Comparison of ENCODE assay signal across 1 cellular context in the genomic region with DNA sequence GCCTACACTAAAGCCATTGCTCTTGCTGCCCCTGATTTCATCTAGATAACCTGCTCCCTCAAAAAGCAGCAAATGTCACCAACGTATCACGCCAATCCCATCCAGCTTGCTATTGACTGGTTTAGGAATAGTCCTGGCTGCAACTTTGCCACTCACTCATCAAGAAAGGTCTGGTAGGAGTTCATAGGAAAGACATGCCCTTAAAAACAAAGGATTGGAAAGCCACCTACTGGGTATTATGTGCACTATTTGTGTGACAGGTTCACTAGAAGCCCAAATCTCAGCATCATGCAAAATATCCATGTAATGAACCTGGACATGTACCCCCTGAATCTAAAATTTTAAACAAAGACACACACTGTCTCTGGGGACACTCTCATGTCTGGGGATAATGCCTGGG.
TF ChIP-seq lines count a peak whose summit lies in the region.

No MANE protein-coding gene starts in this region.

TF ChIP-seq in GM12878, 131 proteins besides CTCF, POLR2A, EP300 and RAD21 (continued from another document):
- TF ChIP-seq SKIL (IDR thresholded peaks at IDR 0.05; ENCODE audit: low read depth, poor library complexity, severe bottlenecking) (no peak), SMC3 (IDR thresholded peaks at IDR 0.05; ENCODE audit: borderline replicate concordance, low read length) (no peak), TCF7 (IDR thresholded peaks at IDR 0.05; ENCODE audit: borderline replicate concordance) (no peak), ZNF592 (IDR thresholded peaks at IDR 0.05) (no peak), ZNF24 (IDR thresholded peaks at IDR 0.05) (no peak), POLR2AphosphoS5 (IDR thresholded peaks at IDR 0.05; ENCODE audit: low read length) (no peak), ZZZ3 (IDR thresholded peaks at IDR 0.05; ENCODE audit: control insufficient read depth, insufficient read length, low read depth) (no peak), NFIC (IDR thresholded peaks at IDR 0.05; ENCODE audit: low read depth, low read length) (no peak), FOS (IDR thresholded peaks at IDR 0.05; ENCODE audit: borderline replicate concordance, extremely low read depth, insufficient read length) (no peak), EED (IDR thresholded peaks at IDR 0.05; ENCODE audit: low read depth) (no peak), CBX5 (IDR thresholded peaks at IDR 0.05; ENCODE audit: low read depth) (no peak), SMAD5 (IDR thresholded peaks at IDR 0.05; ENCODE audit: low read depth) (no peak), ESRRA (IDR thresholded peaks at IDR 0.05; ENCODE audit: low read length) (no peak), POU2F2 (IDR thresholded peaks at IDR 0.05; ENCODE audit: borderline replicate concordance, low read depth, low read length) (no peak), SPI1 (IDR thresholded peaks at IDR 0.05; ENCODE audit: borderline replicate concordance, insufficient read depth, low read depth, low read length) (no peak), ASH2L (IDR thresholded peaks at IDR 0.05; ENCODE audit: borderline replicate concordance, low read depth) (no peak)
- TF ChIP-seq, protein P1, sequence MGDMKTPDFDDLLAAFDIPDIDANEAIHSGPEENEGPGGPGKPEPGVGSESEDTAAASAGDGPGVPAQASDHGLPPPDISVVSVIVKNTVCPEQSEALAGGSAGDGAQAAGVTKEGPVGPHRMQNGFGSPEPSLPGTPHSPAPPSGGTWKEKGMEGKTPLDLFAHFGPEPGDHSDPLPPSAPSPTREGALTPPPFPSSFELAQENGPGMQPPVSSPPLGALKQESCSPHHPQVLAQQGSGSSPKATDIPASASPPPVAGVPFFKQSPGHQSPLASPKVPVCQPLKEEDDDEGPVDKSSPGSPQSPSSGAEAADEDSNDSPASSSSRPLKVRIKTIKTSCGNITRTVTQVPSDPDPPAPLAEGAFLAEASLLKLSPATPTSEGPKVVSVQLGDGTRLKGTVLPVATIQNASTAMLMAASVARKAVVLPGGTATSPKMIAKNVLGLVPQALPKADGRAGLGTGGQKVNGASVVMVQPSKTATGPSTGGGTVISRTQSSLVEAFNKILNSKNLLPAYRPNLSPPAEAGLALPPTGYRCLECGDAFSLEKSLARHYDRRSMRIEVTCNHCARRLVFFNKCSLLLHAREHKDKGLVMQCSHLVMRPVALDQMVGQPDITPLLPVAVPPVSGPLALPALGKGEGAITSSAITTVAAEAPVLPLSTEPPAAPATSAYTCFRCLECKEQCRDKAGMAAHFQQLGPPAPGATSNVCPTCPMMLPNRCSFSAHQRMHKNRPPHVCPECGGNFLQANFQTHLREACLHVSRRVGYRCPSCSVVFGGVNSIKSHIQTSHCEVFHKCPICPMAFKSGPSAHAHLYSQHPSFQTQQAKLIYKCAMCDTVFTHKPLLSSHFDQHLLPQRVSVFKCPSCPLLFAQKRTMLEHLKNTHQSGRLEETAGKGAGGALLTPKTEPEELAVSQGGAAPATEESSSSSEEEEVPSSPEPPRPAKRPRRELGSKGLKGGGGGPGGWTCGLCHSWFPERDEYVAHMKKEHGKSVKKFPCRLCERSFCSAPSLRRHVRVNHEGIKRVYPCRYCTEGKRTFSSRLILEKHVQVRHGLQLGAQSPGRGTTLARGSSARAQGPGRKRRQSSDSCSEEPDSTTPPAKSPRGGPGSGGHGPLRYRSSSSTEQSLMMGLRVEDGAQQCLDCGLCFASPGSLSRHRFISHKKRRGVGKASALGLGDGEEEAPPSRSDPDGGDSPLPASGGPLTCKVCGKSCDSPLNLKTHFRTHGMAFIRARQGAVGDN (IDR thresholded peaks at IDR 0.05), result no peak
- TF ChIP-seq, protein P2, sequence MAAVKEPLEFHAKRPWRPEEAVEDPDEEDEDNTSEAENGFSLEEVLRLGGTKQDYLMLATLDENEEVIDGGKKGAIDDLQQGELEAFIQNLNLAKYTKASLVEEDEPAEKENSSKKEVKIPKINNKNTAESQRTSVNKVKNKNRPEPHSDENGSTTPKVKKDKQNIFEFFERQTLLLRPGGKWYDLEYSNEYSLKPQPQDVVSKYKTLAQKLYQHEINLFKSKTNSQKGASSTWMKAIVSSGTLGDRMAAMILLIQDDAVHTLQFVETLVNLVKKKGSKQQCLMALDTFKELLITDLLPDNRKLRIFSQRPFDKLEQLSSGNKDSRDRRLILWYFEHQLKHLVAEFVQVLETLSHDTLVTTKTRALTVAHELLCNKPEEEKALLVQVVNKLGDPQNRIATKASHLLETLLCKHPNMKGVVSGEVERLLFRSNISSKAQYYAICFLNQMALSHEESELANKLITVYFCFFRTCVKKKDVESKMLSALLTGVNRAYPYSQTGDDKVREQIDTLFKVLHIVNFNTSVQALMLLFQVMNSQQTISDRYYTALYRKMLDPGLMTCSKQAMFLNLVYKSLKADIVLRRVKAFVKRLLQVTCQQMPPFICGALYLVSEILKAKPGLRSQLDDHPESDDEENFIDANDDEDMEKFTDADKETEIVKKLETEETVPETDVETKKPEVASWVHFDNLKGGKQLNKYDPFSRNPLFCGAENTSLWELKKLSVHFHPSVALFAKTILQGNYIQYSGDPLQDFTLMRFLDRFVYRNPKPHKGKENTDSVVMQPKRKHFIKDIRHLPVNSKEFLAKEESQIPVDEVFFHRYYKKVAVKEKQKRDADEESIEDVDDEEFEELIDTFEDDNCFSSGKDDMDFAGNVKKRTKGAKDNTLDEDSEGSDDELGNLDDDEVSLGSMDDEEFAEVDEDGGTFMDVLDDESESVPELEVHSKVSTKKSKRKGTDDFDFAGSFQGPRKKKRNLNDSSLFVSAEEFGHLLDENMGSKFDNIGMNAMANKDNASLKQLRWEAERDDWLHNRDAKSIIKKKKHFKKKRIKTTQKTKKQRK (IDR thresholded peaks at IDR 0.05; ENCODE audit: low read depth, low read length), result no peak
- TF ChIP-seq, protein P3, sequence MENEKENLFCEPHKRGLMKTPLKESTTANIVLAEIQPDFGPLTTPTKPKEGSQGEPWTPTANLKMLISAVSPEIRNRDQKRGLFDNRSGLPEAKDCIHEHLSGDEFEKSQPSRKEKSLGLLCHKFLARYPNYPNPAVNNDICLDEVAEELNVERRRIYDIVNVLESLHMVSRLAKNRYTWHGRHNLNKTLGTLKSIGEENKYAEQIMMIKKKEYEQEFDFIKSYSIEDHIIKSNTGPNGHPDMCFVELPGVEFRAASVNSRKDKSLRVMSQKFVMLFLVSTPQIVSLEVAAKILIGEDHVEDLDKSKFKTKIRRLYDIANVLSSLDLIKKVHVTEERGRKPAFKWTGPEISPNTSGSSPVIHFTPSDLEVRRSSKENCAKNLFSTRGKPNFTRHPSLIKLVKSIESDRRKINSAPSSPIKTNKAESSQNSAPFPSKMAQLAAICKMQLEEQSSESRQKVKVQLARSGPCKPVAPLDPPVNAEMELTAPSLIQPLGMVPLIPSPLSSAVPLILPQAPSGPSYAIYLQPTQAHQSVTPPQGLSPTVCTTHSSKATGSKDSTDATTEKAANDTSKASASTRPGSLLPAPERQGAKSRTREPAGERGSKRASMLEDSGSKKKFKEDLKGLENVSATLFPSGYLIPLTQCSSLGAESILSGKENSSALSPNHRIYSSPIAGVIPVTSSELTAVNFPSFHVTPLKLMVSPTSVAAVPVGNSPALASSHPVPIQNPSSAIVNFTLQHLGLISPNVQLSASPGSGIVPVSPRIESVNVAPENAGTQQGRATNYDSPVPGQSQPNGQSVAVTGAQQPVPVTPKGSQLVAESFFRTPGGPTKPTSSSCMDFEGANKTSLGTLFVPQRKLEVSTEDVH (IDR thresholded peaks at IDR 0.05; ENCODE audit: low read depth, partially characterized antibody), result no peak
